26 cellular contexts compared by ENCODE assay signal in genomic region chr2:41992700-41993070, GRCh38. TPM values are rescaled to one million over a fixed set of nuclear protein-coding genes. Genes with fewer than 3 reads are reported as not detected.
"Had no signal": no experiment of that assay in that cellular context is flagged by ENCODE, and none has a peak within 500 bp of the region (broad histone marks: within the 10 kb centered on the region; RNA-seq: fewer than 3 reads in every experiment).

No MANE protein-coding gene starts in this region.

- H3K4me1 ChIP-seq: gastroesophageal sphincter, pancreas, thyroid gland had no signal

- DNase-seq: activated CD4-positive, alpha-beta T cell treated with anti-CD3 and anti-CD28 coated beads for 4 hours; activated CD4-positive, alpha-beta T cell treated with anti-CD3 and anti-CD28 coated beads, Interleukin-2, amount 50 U/mL, for 48 hours; activated CD4-positive, CD25-positive, alpha-beta regulatory T cell; activated effector memory CD4-positive, alpha-beta T cell treated with Interleukin-2 at 50 U/mL for 16 hours; activated naive CD4-positive, alpha-beta T cell treated with anti-CD3 and anti-CD28 coated beads, Interleukin-2, amount 50 U/mL, for 16 hours; activated naive CD8-positive, alpha-beta T cell treated with anti-CD3 and anti-CD28 coated beads, Interleukin-2, amount 50 U/mL, for 24 hours; activated T-cell treated with anti-CD3 and anti-CD28 coated beads, Interleukin-2, amount 50 U/mL, for 72 hours; cerebellar nuclear complex; cortex of kidney; heart left ventricle; left colon; naive thymus-derived CD4-positive, alpha-beta T cell; pancreas; psoas muscle; stimulated activated CD4-positive, alpha-beta T cell treated with anti-CD3 and anti-CD28 coated beads, Interleukin-12 subunit alpha, Interleukin-12 subunit beta, amount 100 ng/mL, for 4 hours; stimulated activated CD4-positive, alpha-beta T cell treated with anti-CD3 and anti-CD28 coated beads, Interleukin-4, amount 100 ng/mL, for 4 hours; substantia nigra; T-helper 9 cell; thyroid gland had no signal

- H3K27ac Mint-ChIP-seq: activated naive CD8-positive, alpha-beta T cell treated with anti-CD3 and anti-CD28 coated beads, Interleukin-2, amount 50 U/mL, for 24 hours; activated T-cell treated with anti-CD3 and anti-CD28 coated beads, Interleukin-2, amount 50 U/mL, for 72 hours; memory B cell; naive thymus-derived CD4-positive, alpha-beta T cell; stimulated activated naive CD8-positive, alpha-beta T cell treated with anti-CD3 and anti-CD28 coated beads, Interleukin-15, Interleukin-2, amounts not matched to agents 100 ng/mL and 50 ng/mL, for 24 hours had no signal

- H3K27ac ChIP-seq: epithelial cell of prostate, gastroesophageal sphincter, heart left ventricle, pancreas, psoas muscle, right atrium auricular region, thyroid gland had no signal

- H3K4me3 Mint-ChIP-seq: activated naive CD8-positive, alpha-beta T cell treated with anti-CD3 and anti-CD28 coated beads, Interleukin-2, amount 50 U/mL, for 24 hours; activated T-cell treated with anti-CD3 and anti-CD28 coated beads, Interleukin-2, amount 50 U/mL, for 72 hours; memory B cell; naive thymus-derived CD4-positive, alpha-beta T cell; stimulated activated naive CD8-positive, alpha-beta T cell treated with anti-CD3 and anti-CD28 coated beads, Interleukin-15, Interleukin-2, amounts not matched to agents 100 ng/mL and 50 ng/mL, for 24 hours had no signal

- H3K4me1 Mint-ChIP-seq: memory B cell; naive thymus-derived CD4-positive, alpha-beta T cell had no signal

- H3K36me3 ChIP-seq: gastroesophageal sphincter, heart left ventricle, pancreas, right atrium auricular region, thyroid gland had no signal

- H3K9me3 Mint-ChIP-seq: activated naive CD8-positive, alpha-beta T cell treated with anti-CD3 and anti-CD28 coated beads, Interleukin-2, amount 50 U/mL, for 24 hours; activated T-cell treated with anti-CD3 and anti-CD28 coated beads, Interleukin-2, amount 50 U/mL, for 72 hours; stimulated activated naive CD8-positive, alpha-beta T cell treated with anti-CD3 and anti-CD28 coated beads, Interleukin-15, Interleukin-2, amounts not matched to agents 100 ng/mL and 50 ng/mL, for 24 hours had no signal

- ATAC-seq: activated naive CD8-positive, alpha-beta T cell treated with anti-CD3 and anti-CD28 coated beads, Interleukin-2, amount 50 U/mL, for 24 hours; activated T-cell treated with anti-CD3 and anti-CD28 coated beads, Interleukin-2, amount 50 U/mL, for 72 hours; gastroesophageal sphincter; heart left ventricle; left colon; naive thymus-derived CD4-positive, alpha-beta T cell; pancreas; psoas muscle had no signal

- H3K27me3 ChIP-seq: gastroesophageal sphincter, heart left ventricle, pancreas, right atrium auricular region, thyroid gland had no signal

- H3K36me3 Mint-ChIP-seq: memory B cell; naive thymus-derived CD4-positive, alpha-beta T cell had no signal

- H3K4me3 ChIP-seq: gastroesophageal sphincter, heart left ventricle, pancreas, psoas muscle, right atrium auricular region, thyroid gland had no signal

- H3K9me3 ChIP-seq: gastroesophageal sphincter, heart left ventricle, pancreas, psoas muscle, right atrium auricular region, thyroid gland had no signal

RNA-seq across cellular contexts. Expression of gene PKDCC, which starts 55.1 kb away (rescaled TPM):
- total RNA-seq: activated T-cell treated with anti-CD3 and anti-CD28 coated beads, Interleukin-2, amount 50 U/mL, for 72 hours; naive thymus-derived CD4-positive, alpha-beta T cell; T-helper 1 cell treated with Interleukin-12 subunit alpha and Interleukin-12 subunit beta and Interleukin-4 antibody, amounts not matched to agents 30 ng/mL and 1 ng/mL, for 36 hours had no signal
- polyA plus RNA-seq: keratinocyte; naive thymus-derived CD4-positive, alpha-beta T cell had no signal
